ENCODE assay signal across 17 cellular contexts in genomic region chr1:91672601-91673161, GRCh38.
A peak's percentile ranks its signal among the peaks of the same experiment; 100 is the strongest.
DNase-seq lines count a peak whose midpoint lies in the region; ATAC-seq and TF ChIP-seq lines count a peak whose summit lies in the region.
"Had no signal": no experiment of that assay in that cellular context is flagged by ENCODE, and none has a peak within 500 bp of the region (broad histone marks: within the 10 kb centered on the region; RNA-seq: fewer than 3 reads in every experiment).

No MANE protein-coding gene starts in this region.

- H3K4me3 Mint-ChIP-seq in activated CD8-positive, alpha-beta memory T cell treated with anti-CD3 and anti-CD28 coated beads, Interleukin-2, amount 10 ng/mL, durations not matched to agents 7 days and 5 days, result no peak overlapping the region
- no peak overlapping the region for H3K4me3 Mint-ChIP-seq in activated T-cell treated with anti-CD3 and anti-CD28 coated beads, Interleukin-2, amount 50 U/mL, for 4 hours
- no peak overlapping the region for H3K4me3 Mint-ChIP-seq in endothelial cell (ENCODE audit: unreplicated experiment)
- peak overlapping the region; percentile 15 for H3K4me3 Mint-ChIP-seq in stimulated activated effector memory CD8-positive, alpha-beta T cell treated with anti-CD3 and anti-CD28 coated beads, Interleukin-12 subunit alpha, Interleukin-12 subunit beta, amount 100 ng/mL, for 72 hours

- ATAC-seq in activated CD8-positive, alpha-beta memory T cell treated with anti-CD3 and anti-CD28 coated beads, Interleukin-2, amount 10 ng/mL, durations not matched to agents 7 days and 5 days, result peak; percentile 42
- ATAC-seq in activated T-cell treated with anti-CD3 and anti-CD28 coated beads, Interleukin-2, amount 50 U/mL, for 4 hours, result peak; percentile 85 to 91
- ATAC-seq in stimulated activated effector memory CD8-positive, alpha-beta T cell treated with anti-CD3 and anti-CD28 coated beads, Interleukin-12 subunit alpha, Interleukin-12 subunit beta, amount 100 ng/mL, for 72 hours, result peak; percentile 80
- ATAC-seq: mucosa of descending colon had no signal

- peak overlapping the region; percentile 30 for H3K27ac Mint-ChIP-seq in activated CD8-positive, alpha-beta memory T cell treated with anti-CD3 and anti-CD28 coated beads, Interleukin-2, amount 10 ng/mL, durations not matched to agents 7 days and 5 days
- peak overlapping the region; percentile 63 for H3K27ac Mint-ChIP-seq in endothelial cell (ENCODE audit: unreplicated experiment)
- peak overlapping the region; percentile 74 for H3K27ac Mint-ChIP-seq in stimulated activated effector memory CD8-positive, alpha-beta T cell treated with anti-CD3 and anti-CD28 coated beads, Interleukin-12 subunit alpha, Interleukin-12 subunit beta, amount 100 ng/mL, for 72 hours

- peaks cover 8% of the 10 kb centered on the region for H3K9me3 Mint-ChIP-seq in activated CD8-positive, alpha-beta memory T cell treated with anti-CD3 and anti-CD28 coated beads, Interleukin-2, amount 10 ng/mL, durations not matched to agents 7 days and 5 days (ENCODE audit: low read depth)
- no peaks in the 10 kb centered on the region for H3K9me3 Mint-ChIP-seq in activated T-cell treated with anti-CD3 and anti-CD28 coated beads, Interleukin-2, amount 50 U/mL, for 4 hours
- no peaks in the 10 kb centered on the region for H3K9me3 Mint-ChIP-seq in endothelial cell (ENCODE audit: unreplicated experiment)
- H3K9me3 Mint-ChIP-seq in stimulated activated effector memory CD8-positive, alpha-beta T cell treated with anti-CD3 and anti-CD28 coated beads, Interleukin-12 subunit alpha, Interleukin-12 subunit beta, amount 100 ng/mL, for 72 hours, result no peaks in the 10 kb centered on the region

- TF ChIP-seq CTCF in endothelial cell (IDR thresholded peaks at IDR 0.05; ENCODE audit: unreplicated experiment), result no peak

- CTCF ChIA-PET in activated CD8-positive, alpha-beta memory T cell treated with anti-CD3 and anti-CD28 coated beads, Interleukin-2, amount 10 ng/mL, durations not matched to agents 7 days and 5 days (lab: Charles Lee), result interaction anchor here (1.5 kb wide), 1 partner anchor 53 kb away, joined by 4 read pairs; no protein-coding TSS in a partner anchor

- H3K27me3 Mint-ChIP-seq in activated CD8-positive, alpha-beta memory T cell treated with anti-CD3 and anti-CD28 coated beads, Interleukin-2, amount 10 ng/mL, durations not matched to agents 7 days and 5 days, result no peaks in the 10 kb centered on the region
- H3K27me3 Mint-ChIP-seq in activated T-cell treated with anti-CD3 and anti-CD28 coated beads, Interleukin-2, amount 50 U/mL, for 4 hours (ENCODE audit: low read depth), result no peaks in the 10 kb centered on the region
- peaks cover 3% of the 10 kb centered on the region for H3K27me3 Mint-ChIP-seq in endothelial cell (ENCODE audit: unreplicated experiment)

- peaks cover 28% of the 10 kb centered on the region for H3K4me1 Mint-ChIP-seq in activated CD8-positive, alpha-beta memory T cell treated with anti-CD3 and anti-CD28 coated beads, Interleukin-2, amount 10 ng/mL, durations not matched to agents 7 days and 5 days
- peaks cover 31% of the 10 kb centered on the region for H3K4me1 Mint-ChIP-seq in activated T-cell treated with anti-CD3 and anti-CD28 coated beads, Interleukin-2, amount 50 U/mL, for 4 hours (ENCODE audit: low read depth)
- H3K4me1 Mint-ChIP-seq in endothelial cell (ENCODE audit: unreplicated experiment), result peaks cover 17% of the 10 kb centered on the region
- peaks cover 46% of the 10 kb centered on the region for H3K4me1 Mint-ChIP-seq in stimulated activated effector memory CD8-positive, alpha-beta T cell treated with anti-CD3 and anti-CD28 coated beads, Interleukin-12 subunit alpha, Interleukin-12 subunit beta, amount 100 ng/mL, for 72 hours

- no peak for DNase-seq in activated CD8-positive, alpha-beta memory T cell treated with anti-CD3 and anti-CD28 coated beads, Interleukin-2, amount 10 ng/mL, durations not matched to agents 7 days and 5 days
- DNase-seq in activated CD8-positive, alpha-beta memory T cell treated with anti-CD3 and anti-CD28 coated beads, Interleukin-2, amount 50 U/mL, for 4 hours, result no peak
- DNase-seq in activated T-cell treated with anti-CD3 and anti-CD28 coated beads, Interleukin-2, amount 50 U/mL, for 4 hours, result no peak
- no peak for DNase-seq in endothelial cell (ENCODE audit: low spot score)
- peak in 1 of 2 donors; percentile 67 for DNase-seq in stimulated activated effector memory CD8-positive, alpha-beta T cell treated with anti-CD3 and anti-CD28 coated beads, Interleukin-12 subunit alpha, Interleukin-12 subunit beta, amount 100 ng/mL, for 72 hours (ENCODE audit: low spot score in 2 of 2)
- DNase-seq in germinal center (ENCODE audit: low spot score), result no peak
- DNase-seq in activated CD4-positive, CD25-positive, alpha-beta regulatory T cell (lab: John Stamatoyannopoulos, UW), result no peak
- DNase-seq in A172 (ENCODE audit: low spot score), result no peak
- DNase-seq: adrenal gland, dorsolateral prefrontal cortex, KG1, mucosa of descending colon, NCI-H1105, NCI-H524 treated with DMSO at 0.1 percent for 48 hours, nucleus accumbens, Right ventricle myocardium superior, testis had no signal

- H3K36me3 Mint-ChIP-seq in activated CD8-positive, alpha-beta memory T cell treated with anti-CD3 and anti-CD28 coated beads, Interleukin-2, amount 10 ng/mL, durations not matched to agents 7 days and 5 days, result peaks cover 19% of the 10 kb centered on the region
- H3K36me3 Mint-ChIP-seq in activated T-cell treated with anti-CD3 and anti-CD28 coated beads, Interleukin-2, amount 50 U/mL, for 4 hours (ENCODE audit: insufficient read depth), result no peaks in the 10 kb centered on the region
- H3K36me3 Mint-ChIP-seq in endothelial cell (ENCODE audit: low read depth, unreplicated experiment), result peaks cover 4% of the 10 kb centered on the region
- no peaks in the 10 kb centered on the region for H3K36me3 Mint-ChIP-seq in stimulated activated effector memory CD8-positive, alpha-beta T cell treated with anti-CD3 and anti-CD28 coated beads, Interleukin-12 subunit alpha, Interleukin-12 subunit beta, amount 100 ng/mL, for 72 hours
